In the genomic region with DNA sequence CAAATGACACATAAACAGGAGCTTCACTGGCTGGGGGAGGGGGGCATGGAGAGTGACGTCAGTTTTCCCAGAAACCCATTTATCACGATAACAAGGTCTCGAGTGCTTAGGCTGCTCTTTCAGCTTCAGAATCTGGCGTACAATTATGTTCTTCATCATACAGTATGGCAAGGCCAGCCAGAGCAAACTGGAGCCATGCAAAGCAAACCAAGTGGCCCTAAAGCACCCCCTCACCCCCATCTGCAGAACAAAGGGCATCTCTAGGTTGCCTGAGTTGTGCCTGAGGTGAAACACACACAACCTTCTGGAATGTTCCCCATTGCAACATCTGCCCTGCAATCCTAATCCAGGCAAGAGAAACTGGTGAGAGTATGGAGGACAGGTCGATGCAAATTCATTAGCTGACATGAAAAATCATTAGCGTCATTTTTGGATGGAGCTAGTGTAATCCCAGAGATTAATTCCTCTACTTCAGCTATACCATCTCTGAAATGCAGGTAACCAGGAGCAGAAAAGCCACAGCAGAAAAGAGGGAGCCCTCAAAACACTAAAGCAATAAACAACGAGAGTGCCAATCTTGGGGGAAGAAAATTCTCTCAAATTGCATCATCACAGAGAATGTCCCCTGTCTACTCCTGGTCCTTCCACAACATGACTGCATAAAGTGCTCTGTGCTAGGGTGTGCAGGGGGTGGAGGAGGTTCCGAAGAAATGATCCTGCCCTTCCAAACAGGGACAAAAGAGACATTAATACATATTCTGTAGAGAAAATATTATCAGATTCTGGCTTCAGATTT, we compare ENCODE assay signal across 9 cellular contexts. TPM values are rescaled to one million over a fixed set of nuclear protein-coding genes. Genes with fewer than 3 reads are reported as not detected.
DNase-seq lines count a peak whose midpoint lies in the region; ATAC-seq and TF ChIP-seq lines count a peak whose summit lies in the region.
"Had no signal": no experiment of that assay in that cellular context is flagged by ENCODE, and none has a peak within 500 bp of the region (broad histone marks: within the 10 kb centered on the region; RNA-seq: fewer than 3 reads in every experiment).

No MANE protein-coding gene starts in this region.

- peak overlapping the region; percentile 63; the same call in 1 of the 2 replicates for H2AFZ ChIP-seq in GM23248
- H2AFZ ChIP-seq in SU-DHL-6 (ENCODE audit: low read depth, low read length, severe bottlenecking) = no peak overlapping the region

- in situ Hi-C loops in GM23248 (cut with MboI) = no loop called here

- H3K9ac ChIP-seq in GM23248 (peak overlapping the region; percentile 85), SU-DHL-6 (ENCODE audit: low read length) (peak overlapping the region; percentile 77), rectal smooth muscle tissue (ENCODE audit: low read length) (no peak overlapping the region)

- no peaks in the 10 kb centered on the region for H3K36me3 ChIP-seq in GM23248 (ENCODE audit: low read depth)
- no peaks in the 10 kb centered on the region for H3K36me3 ChIP-seq in SU-DHL-6 (ENCODE audit: low read length)
- no peaks in the 10 kb centered on the region for H3K36me3 ChIP-seq in rectal smooth muscle tissue (ENCODE audit: control insufficient read depth, insufficient read depth, low read length)
- H3K36me3 ChIP-seq: SJSA1 had no signal

- TF ChIP-seq CTCF in SU-DHL-6 (IDR thresholded peaks at IDR 0.05; ENCODE audit: insufficient read depth, low read length, poor library complexity, severe bottlenecking) (no peak), cardiac fibroblast (IDR thresholded peaks at IDR 0.05; ENCODE audit: low read depth, low read length) (no peak), omental fat pad (IDR thresholded peaks at IDR 0.05) (no peak)

- H3K27ac ChIP-seq in GM23248 (peak overlapping the region; percentile 79), SU-DHL-6 (ENCODE audit: low read depth, low read length) (peak overlapping the region; percentile 100), rectal smooth muscle tissue (ENCODE audit: low read depth, low read length) (peak overlapping the region; percentile 87)
- H3K27ac ChIP-seq: SJSA1 had no signal

- no peaks in the 10 kb centered on the region for H3K27me3 ChIP-seq in GM23248 (replicated peaks; ENCODE audit: insufficient read depth)
- no peaks in the 10 kb centered on the region for H3K27me3 ChIP-seq in SU-DHL-6 (ENCODE audit: low read length)
- no peaks in the 10 kb centered on the region for H3K27me3 ChIP-seq in rectal smooth muscle tissue (ENCODE audit: control insufficient read depth, insufficient read depth, low read length)
- H3K27me3 ChIP-seq: SJSA1 had no signal

- peaks cover 34% of the 10 kb centered on the region for H3K4me1 ChIP-seq in GM23248 (ENCODE audit: insufficient read depth)
- peaks cover 3% of the 10 kb centered on the region for H3K4me1 ChIP-seq in rectal smooth muscle tissue (ENCODE audit: control insufficient read depth, insufficient read depth, low read length)

- H3K9me2 ChIP-seq in GM23248 (ENCODE audit: insufficient read depth) (no peaks in the 10 kb centered on the region), SU-DHL-6 (replicated peaks; ENCODE audit: insufficient read depth, low read length) (no peaks in the 10 kb centered on the region)

- H4K20me1 ChIP-seq in GM23248 (ENCODE audit: insufficient read depth) (no peaks in the 10 kb centered on the region), SU-DHL-6 (ENCODE audit: low read depth, low read length) (no peaks in the 10 kb centered on the region)

- DNase-seq in GM23248 (peak; percentile 69), cardiac fibroblast (ENCODE audit: low read depth in 2 of 2) (peak; percentile 60 to 69), GOT3 (lab: John Stamatoyannopoulos, UW) (no peak), iPS-NIHi7 (ENCODE audit: extremely low spot score) (no peak), omental fat pad (ENCODE audit: low spot score) (no peak)

- H3K9me3 ChIP-seq in GM23248 (ENCODE audit: low read depth) (no peaks in the 10 kb centered on the region), SU-DHL-6 (ENCODE audit: insufficient read depth, low read length) (no peaks in the 10 kb centered on the region)
- H3K9me3 ChIP-seq: SJSA1 had no signal

- H3K79me2 ChIP-seq in GM23248 (ENCODE audit: insufficient read depth) = peaks cover 47% of the 10 kb centered on the region
- H3K79me2 ChIP-seq in SU-DHL-6 (ENCODE audit: insufficient read depth, low read length) = peaks cover 67% of the 10 kb centered on the region

- H3K4me2 ChIP-seq in GM23248 (ENCODE audit: unreplicated experiment) = peak overlapping the region; percentile 81
- peak overlapping the region; percentile 99 for H3K4me2 ChIP-seq in SU-DHL-6 (ENCODE audit: low read depth, low read length, poor library complexity, severe bottlenecking)

- WGBS in GM23248 (ENCODE audit: low coverage in 1 of 2, low lambda C conversion rate in 2 of 2, missing lambda C conversion rate in 2 of 2), 2 experiments = 16 to 17% methylated on average over 7 to 8 of the region's 8 CpGs

- peaks cover 14% of the 10 kb centered on the region; the same call in 1 of the 2 replicates for H3F3A ChIP-seq in GM23248 (ENCODE audit: insufficient read depth)
- H3F3A ChIP-seq in SU-DHL-6 (ENCODE audit: insufficient read depth) = peaks cover 26% of the 10 kb centered on the region

- H3K4me3 ChIP-seq in GM23248 = peak overlapping the region; percentile 80
- peak overlapping the region; percentile 82 for H3K4me3 ChIP-seq in SU-DHL-6 (ENCODE audit: insufficient read depth, low read length, poor library complexity, severe bottlenecking)
- H3K4me3 ChIP-seq in cardiac fibroblast (replicated peaks in 1 of 2; ENCODE audit: low read depth in 2 of 2, low read length in 2 of 2) = peak overlapping the region in 1 of 2 donors; percentile 75
- peak overlapping the region; percentile 35 for H3K4me3 ChIP-seq in rectal smooth muscle tissue (ENCODE audit: low read length)

- ATAC-seq in GM21390 (IDR thresholded peaks at IDR 0.05; ENCODE audit: unreplicated experiment) = no peak
- no peak for ATAC-seq in omental fat pad (ENCODE audit: low FRiP score)

RNA-seq across cellular contexts. Expression of gene SEPTIN6, which starts 1.8 kb away (rescaled TPM):
- total RNA-seq in GM23248 (2014; rRNA removed; shearing (Covaris generic)) = 22.2 and 23.8 TPM in 2 replicates
- 20.6 and 23.9 TPM in 2 replicates for polyA plus RNA-seq in GM23248 (2016; fragmentation: Nextera tagmentation; extraction: Ambion mirVana)
- 10 to 100 TPM; 13.9 to 19.2 (median 17.8) TPM for total RNA-seq in omental fat pad

Comparison
In these comparisons a context has a peak if more than half of its experiments do, and no peak if none do; other contexts are left out.
1. DNase-seq: peak in GM23248 (single experiment) and cardiac fibroblast (2 of 2); none in GOT3 (single experiment), iPS-NIHi7 (single experiment) and omental fat pad (single experiment).
2. Peak in every context shown above with its lines, with median percentiles within 50 percentile points of each other: H3K27ac ChIP-seq.